In the genomic region with DNA sequence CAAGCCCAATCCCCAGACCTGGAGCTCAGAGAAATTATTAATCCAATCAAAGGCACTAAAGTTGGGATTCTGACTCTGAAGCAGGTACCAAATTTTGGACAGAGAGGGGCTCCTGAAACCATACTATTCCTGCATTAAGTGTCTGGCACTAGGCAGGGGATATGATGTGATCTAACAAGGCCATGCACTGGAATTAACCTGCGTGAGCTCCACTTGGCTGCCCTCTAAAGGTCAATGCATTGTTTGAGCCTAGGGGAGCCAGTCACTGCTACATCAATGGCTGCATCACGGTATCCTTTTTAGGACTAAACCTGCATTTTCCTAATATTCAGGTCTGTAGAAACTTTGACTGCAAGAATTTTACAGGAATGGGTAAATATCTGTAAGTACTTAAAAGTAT, we compare ENCODE assay signal across 15 cellular contexts. TPM values are rescaled to one million over a fixed set of nuclear protein-coding genes. Genes with fewer than 3 reads are reported as not detected.
A peak's percentile ranks its signal among the peaks of the same experiment; 100 is the strongest.
DNase-seq lines count a peak whose midpoint lies in the region; ATAC-seq and TF ChIP-seq lines count a peak whose summit lies in the region.
"Had no signal": no experiment of that assay in that cellular context is flagged by ENCODE, and none has a peak within 500 bp of the region (broad histone marks: within the 10 kb centered on the region; RNA-seq: fewer than 3 reads in every experiment).

No MANE protein-coding gene starts in this region.

- H3K36me3 ChIP-seq in H7 (replicated peaks; ENCODE audit: control insufficient read depth, insufficient read depth, low read length) (no peaks in the 10 kb centered on the region), OCI-LY3 (replicated peaks; ENCODE audit: low read depth, low read length) (no peaks in the 10 kb centered on the region), mucosa of descending colon (ENCODE audit: low read depth) (no peaks in the 10 kb centered on the region)

- H3K27me3 ChIP-seq in H7 (ENCODE audit: control insufficient read depth, insufficient read depth, low read length) (no peaks in the 10 kb centered on the region), OCI-LY3 (ENCODE audit: low read depth, low read length) (0 out of 2 replicates have a peak, but pooled peaks cover 4% of the 10 kb centered on the region)
- H3K27me3 ChIP-seq: testis had no signal

- peaks cover 12% of the 10 kb centered on the region for H3K9me3 Mint-ChIP-seq in WTC11

- POLR2A ChIA-PET in WTC11 (lab: Charles Lee): no interaction called here

- intact Hi-C loops in mucosa of descending colon (cut with DNase I, micrococcal nuclease): no loop called here

- no peaks in the 10 kb centered on the region for H4K20me1 ChIP-seq in OCI-LY3 (ENCODE audit: insufficient read depth, low read length)

- no peaks in the 10 kb centered on the region for H3K79me2 ChIP-seq in OCI-LY3 (ENCODE audit: low read length)

- no peak overlapping the region for H3K27ac ChIP-seq in OCI-LY3 (ENCODE audit: low read length)
- H3K27ac ChIP-seq: coronary artery, testis had no signal

- no peaks in the 10 kb centered on the region for H3K27me3 Mint-ChIP-seq in WTC11 (ENCODE audit: low read depth)

- no peaks in the 10 kb centered on the region for H3K36me3 Mint-ChIP-seq in WTC11

- TF ChIP-seq CTCF in OCI-LY3 (IDR thresholded peaks at IDR 0.05; ENCODE audit: low read depth, low read length) (peak; percentile 25), WTC11 (IDR thresholded peaks at IDR 0.05) (no peak), mucosa of descending colon (IDR thresholded peaks at IDR 0.05) (no peak)

- H2AFZ ChIP-seq in OCI-LY3 (ENCODE audit: low read depth, low read length): no peak overlapping the region

- no peak overlapping the region for H3K4me3 ChIP-seq in H7 (ENCODE audit: insufficient read depth, low read depth, low read length)
- no peak overlapping the region for H3K4me3 ChIP-seq in OCI-LY3 (ENCODE audit: low read length)
- no peak overlapping the region for H3K4me3 ChIP-seq in mucosa of descending colon
- H3K4me3 ChIP-seq: coronary artery, testis had no signal

- DNase-seq in H7 (peak; percentile 51), WTC11 (ENCODE audit: low spot score) (peak; percentile 36), mucosa of descending colon (no peak), NCI-H2029 (lab: John Stamatoyannopoulos, UW) (no peak), SW 1271 (lab: John Stamatoyannopoulos, UW) (no peak)
- no peak for DNase-seq in stimulated activated naive CD8-positive, alpha-beta T cell treated with anti-CD3 and anti-CD28 coated beads, Interleukin-15, Interleukin-2, amounts not matched to agents 100 U/mL and 50 U/mL, for 24 hours
- DNase-seq: activated CD4-positive, alpha-beta T cell treated with anti-CD3 and anti-CD28 coated beads, Interleukin-2, amount 10 ng/mL, durations not matched to agents 7 days and 5 days; anterior cingulate cortex; NCI-H187 treated with DMSO at 0.1 percent for 48 hours; posterior cingulate gyrus; stimulated activated CD4-positive, alpha-beta T cell treated with anti-CD3 and anti-CD28 coated beads, Interleukin-15, amount 100 ng/mL, for 24 hours; testis had no signal

- no peak overlapping the region for H3K4me3 Mint-ChIP-seq in WTC11
- H3K4me3 Mint-ChIP-seq: activated CD4-positive, alpha-beta T cell treated with anti-CD3 and anti-CD28 coated beads, Interleukin-2, amount 10 ng/mL, durations not matched to agents 7 days and 5 days had no signal

- peak overlapping the region; percentile 5; the same call in 1 of the 2 replicates for H3K27ac Mint-ChIP-seq in WTC11
- H3K27ac Mint-ChIP-seq: activated CD4-positive, alpha-beta T cell treated with anti-CD3 and anti-CD28 coated beads, Interleukin-2, amount 10 ng/mL, durations not matched to agents 7 days and 5 days had no signal

- peak; percentile 94 for ATAC-seq in WTC11
- peak; percentile 68 for ATAC-seq in mucosa of descending colon
- no peak for ATAC-seq in GM21528 (IDR thresholded peaks at IDR 0.05; ENCODE audit: low FRiP score, unreplicated experiment)
- ATAC-seq in stimulated activated naive CD8-positive, alpha-beta T cell treated with anti-CD3 and anti-CD28 coated beads, Interleukin-15, Interleukin-2, amounts not matched to agents 100 U/mL and 50 U/mL, for 24 hours: no peak

- H3K4me1 ChIP-seq in OCI-LY3 (ENCODE audit: low read length): no peaks in the 10 kb centered on the region
- H3K4me1 ChIP-seq in mucosa of descending colon (ENCODE audit: low read depth): no peaks in the 10 kb centered on the region
- H3K4me1 ChIP-seq: testis had no signal

- H3K4me2 ChIP-seq in OCI-LY3 (ENCODE audit: low read length): no peak overlapping the region

- H3K9me3 ChIP-seq in OCI-LY3 (ENCODE audit: insufficient read depth, low read length): no peaks in the 10 kb centered on the region
- no peaks in the 10 kb centered on the region for H3K9me3 ChIP-seq in mucosa of descending colon
- H3K9me3 ChIP-seq: testis had no signal

- CTCF ChIA-PET in WTC11 (lab: Charles Lee): interaction anchor here (0.6 to 1.8 kb wide), 4 partner anchors 13 to 53 kb away, joined by 3 to 11 read pairs (median 4); no protein-coding TSS in a partner anchor

- H3K4me1 Mint-ChIP-seq in WTC11: peaks cover 16% of the 10 kb centered on the region

- H3K9ac ChIP-seq in OCI-LY3 (ENCODE audit: low read length): no peak overlapping the region

TF ChIP-seq in WTC11, 78 proteins besides CTCF, POLR2A, EP300 and RAD21 (continues in another document):
- TF ChIP-seq, protein P1, sequence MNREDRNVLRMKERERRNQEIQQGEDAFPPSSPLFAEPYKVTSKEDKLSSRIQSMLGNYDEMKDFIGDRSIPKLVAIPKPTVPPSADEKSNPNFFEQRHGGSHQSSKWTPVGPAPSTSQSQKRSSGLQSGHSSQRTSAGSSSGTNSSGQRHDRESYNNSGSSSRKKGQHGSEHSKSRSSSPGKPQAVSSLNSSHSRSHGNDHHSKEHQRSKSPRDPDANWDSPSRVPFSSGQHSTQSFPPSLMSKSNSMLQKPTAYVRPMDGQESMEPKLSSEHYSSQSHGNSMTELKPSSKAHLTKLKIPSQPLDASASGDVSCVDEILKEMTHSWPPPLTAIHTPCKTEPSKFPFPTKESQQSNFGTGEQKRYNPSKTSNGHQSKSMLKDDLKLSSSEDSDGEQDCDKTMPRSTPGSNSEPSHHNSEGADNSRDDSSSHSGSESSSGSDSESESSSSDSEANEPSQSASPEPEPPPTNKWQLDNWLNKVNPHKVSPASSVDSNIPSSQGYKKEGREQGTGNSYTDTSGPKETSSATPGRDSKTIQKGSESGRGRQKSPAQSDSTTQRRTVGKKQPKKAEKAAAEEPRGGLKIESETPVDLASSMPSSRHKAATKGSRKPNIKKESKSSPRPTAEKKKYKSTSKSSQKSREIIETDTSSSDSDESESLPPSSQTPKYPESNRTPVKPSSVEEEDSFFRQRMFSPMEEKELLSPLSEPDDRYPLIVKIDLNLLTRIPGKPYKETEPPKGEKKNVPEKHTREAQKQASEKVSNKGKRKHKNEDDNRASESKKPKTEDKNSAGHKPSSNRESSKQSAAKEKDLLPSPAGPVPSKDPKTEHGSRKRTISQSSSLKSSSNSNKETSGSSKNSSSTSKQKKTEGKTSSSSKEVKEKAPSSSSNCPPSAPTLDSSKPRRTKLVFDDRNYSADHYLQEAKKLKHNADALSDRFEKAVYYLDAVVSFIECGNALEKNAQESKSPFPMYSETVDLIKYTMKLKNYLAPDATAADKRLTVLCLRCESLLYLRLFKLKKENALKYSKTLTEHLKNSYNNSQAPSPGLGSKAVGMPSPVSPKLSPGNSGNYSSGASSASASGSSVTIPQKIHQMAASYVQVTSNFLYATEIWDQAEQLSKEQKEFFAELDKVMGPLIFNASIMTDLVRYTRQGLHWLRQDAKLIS (CRISPR knock-in tag; IDR thresholded peaks at IDR 0.05; ENCODE audit: borderline replicate concordance): no peak
- TF ChIP-seq ZNF138 (CRISPR knock-in tag; conservative IDR thresholded peaks at IDR 0.05) (no peak), MXD4 (CRISPR knock-in tag; IDR thresholded peaks at IDR 0.05; ENCODE audit: borderline replicate concordance) (no peak), SMAD4 (CRISPR knock-in tag; IDR thresholded peaks at IDR 0.05) (no peak), EMX1 (CRISPR knock-in tag; IDR thresholded peaks at IDR 0.05) (no peak)
- TF ChIP-seq, protein P2, sequence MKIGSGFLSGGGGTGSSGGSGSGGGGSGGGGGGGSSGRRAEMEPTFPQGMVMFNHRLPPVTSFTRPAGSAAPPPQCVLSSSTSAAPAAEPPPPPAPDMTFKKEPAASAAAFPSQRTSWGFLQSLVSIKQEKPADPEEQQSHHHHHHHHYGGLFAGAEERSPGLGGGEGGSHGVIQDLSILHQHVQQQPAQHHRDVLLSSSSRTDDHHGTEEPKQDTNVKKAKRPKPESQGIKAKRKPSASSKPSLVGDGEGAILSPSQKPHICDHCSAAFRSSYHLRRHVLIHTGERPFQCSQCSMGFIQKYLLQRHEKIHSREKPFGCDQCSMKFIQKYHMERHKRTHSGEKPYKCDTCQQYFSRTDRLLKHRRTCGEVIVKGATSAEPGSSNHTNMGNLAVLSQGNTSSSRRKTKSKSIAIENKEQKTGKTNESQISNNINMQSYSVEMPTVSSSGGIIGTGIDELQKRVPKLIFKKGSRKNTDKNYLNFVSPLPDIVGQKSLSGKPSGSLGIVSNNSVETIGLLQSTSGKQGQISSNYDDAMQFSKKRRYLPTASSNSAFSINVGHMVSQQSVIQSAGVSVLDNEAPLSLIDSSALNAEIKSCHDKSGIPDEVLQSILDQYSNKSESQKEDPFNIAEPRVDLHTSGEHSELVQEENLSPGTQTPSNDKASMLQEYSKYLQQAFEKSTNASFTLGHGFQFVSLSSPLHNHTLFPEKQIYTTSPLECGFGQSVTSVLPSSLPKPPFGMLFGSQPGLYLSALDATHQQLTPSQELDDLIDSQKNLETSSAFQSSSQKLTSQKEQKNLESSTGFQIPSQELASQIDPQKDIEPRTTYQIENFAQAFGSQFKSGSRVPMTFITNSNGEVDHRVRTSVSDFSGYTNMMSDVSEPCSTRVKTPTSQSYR (CRISPR knock-in tag; IDR thresholded peaks at IDR 0.05): no peak

RNA-seq across cellular contexts. Expression of a gene that starts 42.1 kb away (rescaled TPM):
- total RNA-seq in H7 (2014; rRNA removed; shearing (Covaris generic)): 1.8 and 2.9 TPM in 2 replicates
- total RNA-seq in WTC11 (2021) (1.9 to 3.5 TPM (median 2.7 TPM) in 3 replicates), mucosa of descending colon (1 to 10 TPM; 1.6 to 4.2 (median 2.2) TPM)

Comparison
In these comparisons a context has a peak if more than half of its experiments do, and no peak if none do; other contexts are left out.
1. DNase-seq: peak in H7 (single experiment) and WTC11 (single experiment); none in mucosa of descending colon (0 of 3), NCI-H2029 (single experiment), SW 1271 (0 of 2) and stimulated activated naive CD8-positive, alpha-beta T cell treated with anti-CD3 and anti-CD28 coated beads, Interleukin-15, Interleukin-2, amounts not matched to agents 100 U/mL and 50 U/mL, for 24 hours (single experiment).
2. ATAC-seq: peak in WTC11 (single experiment) and mucosa of descending colon (single experiment); none in GM21528 (single experiment) and stimulated activated naive CD8-positive, alpha-beta T cell treated with anti-CD3 and anti-CD28 coated beads, Interleukin-15, Interleukin-2, amounts not matched to agents 100 U/mL and 50 U/mL, for 24 hours (single experiment).